17 cellular contexts compared by ENCODE assay signal in genomic region chr13:41006296-41006695, GRCh38. TPM values are rescaled to one million over a fixed set of nuclear protein-coding genes. Genes with fewer than 3 reads are reported as not detected.
DNase-seq lines count a peak whose midpoint lies in the region; ATAC-seq and TF ChIP-seq lines count a peak whose summit lies in the region.
"Had no signal": no experiment of that assay in that cellular context is flagged by ENCODE, and none has a peak within 500 bp of the region (broad histone marks: within the 10 kb centered on the region; RNA-seq: fewer than 3 reads in every experiment).

No MANE protein-coding gene starts in this region.

- H3K27me3 Mint-ChIP-seq in stimulated activated naive CD8-positive, alpha-beta T cell treated with anti-CD3 and anti-CD28 coated beads, Interleukin-15, Interleukin-2, amounts not matched to agents 100 ng/mL and 50 ng/mL, for 24 hours: no peaks in the 10 kb centered on the region
- no peaks in the 10 kb centered on the region for H3K27me3 Mint-ChIP-seq in effector memory CD8-positive, alpha-beta T cell

- no TSS peak for BruUV-seq in Panc1 (replicated peaks; lab: Mats Ljungman, UMichigan)

- peak overlapping the region; percentile 94 for H3K27ac Mint-ChIP-seq in stimulated activated naive CD8-positive, alpha-beta T cell treated with anti-CD3 and anti-CD28 coated beads, Interleukin-15, Interleukin-2, amounts not matched to agents 100 ng/mL and 50 ng/mL, for 24 hours
- peak overlapping the region; percentile 58 to 84 for H3K27ac Mint-ChIP-seq in effector memory CD8-positive, alpha-beta T cell

- peak overlapping the region; percentile 73 for H3K4me3 Mint-ChIP-seq in stimulated activated naive CD8-positive, alpha-beta T cell treated with anti-CD3 and anti-CD28 coated beads, Interleukin-15, Interleukin-2, amounts not matched to agents 100 ng/mL and 50 ng/mL, for 24 hours
- peak overlapping the region; percentile 46 to 64 for H3K4me3 Mint-ChIP-seq in effector memory CD8-positive, alpha-beta T cell

- TF ChIP-seq CTCF in Panc1 (IDR thresholded peaks at IDR 0.05): no peak
- no peak for TF ChIP-seq CTCF in upper lobe of left lung (IDR thresholded peaks at IDR 0.05)

- WGBS in urinary bladder: 33% methylated on average over 3 of the region's 3 CpGs
- WGBS in upper lobe of left lung, 2 donors: 37% methylated on average over 3 of the region's 3 CpGs

- no peaks in the 10 kb centered on the region for H3K9me3 Mint-ChIP-seq in stimulated activated naive CD8-positive, alpha-beta T cell treated with anti-CD3 and anti-CD28 coated beads, Interleukin-15, Interleukin-2, amounts not matched to agents 100 ng/mL and 50 ng/mL, for 24 hours
- H3K9me3 Mint-ChIP-seq in effector memory CD8-positive, alpha-beta T cell: no peaks in the 10 kb centered on the region

- H3K36me3 ChIP-seq in Panc1 (ENCODE audit: control insufficient read depth, insufficient read depth, low read length) (no peaks in the 10 kb centered on the region), urinary bladder (ENCODE audit: insufficient read depth) (no peaks in the 10 kb centered on the region), upper lobe of left lung (no peaks in the 10 kb centered on the region)
- H3K36me3 ChIP-seq: BE2C, left ventricle myocardium inferior had no signal

- no peak for TF ChIP-seq POLR2A in upper lobe of left lung (IDR thresholded peaks at IDR 0.05)

- no peak for ATAC-seq in stimulated activated naive CD8-positive, alpha-beta T cell treated with anti-CD3 and anti-CD28 coated beads, Interleukin-15, Interleukin-2, amounts not matched to agents 100 U/mL and 50 U/mL, for 24 hours
- ATAC-seq in Panc1: no peak
- no peak for ATAC-seq in effector memory CD8-positive, alpha-beta T cell (replicated peaks)
- no peak for ATAC-seq in upper lobe of left lung (ENCODE audit: low FRiP score in 2 of 2)
- ATAC-seq in HG03521 (IDR thresholded peaks at IDR 0.05; ENCODE audit: unreplicated experiment): no peak

- CTCF ChIA-PET in Panc1 (lab: Charles Lee): no interaction called here

- no peak for DNase-seq in stimulated activated naive CD8-positive, alpha-beta T cell treated with anti-CD3 and anti-CD28 coated beads, Interleukin-15, Interleukin-2, amounts not matched to agents 100 U/mL and 50 U/mL, for 24 hours
- DNase-seq in Panc1 (ENCODE audit: low read depth, low spot score) (no peak), upper lobe of left lung (no peak), H4 (ENCODE audit: low spot score) (no peak)
- no peak for DNase-seq in effector memory CD8-positive, alpha-beta T cell
- DNase-seq: activated CD4-positive, alpha-beta T cell treated with anti-CD3 and anti-CD28 coated beads, Interleukin-2, amount 50 U/mL, for 4 hours; aorta; BE2C; glutamatergic neuron; GM23248; left ventricle myocardium inferior; NCI-H774 had no signal

- in situ Hi-C loops in Panc1 (cut with HindIII; ENCODE audit: low pct_unique_long_range_greater_than_20kb, low sequenced_read_pairs): no loop called here

- H3K4me1 ChIP-seq in Panc1 (ENCODE audit: control insufficient read depth, insufficient read depth, low read length) (peaks cover 41% of the 10 kb centered on the region), urinary bladder (ENCODE audit: insufficient read depth) (peaks cover 2% of the 10 kb centered on the region), upper lobe of left lung (peaks cover 31 to 70% (median 45%) of the 10 kb centered on the region in 4 donors)
- H3K4me1 ChIP-seq: BE2C had no signal

- POLR2A ChIA-PET in Panc1 (lab: Charles Lee): no interaction called here

- H3K9me3 ChIP-seq in Panc1 (ENCODE audit: control insufficient read depth, insufficient read depth, low read depth, low read length): no peaks in the 10 kb centered on the region
- no peaks in the 10 kb centered on the region for H3K9me3 ChIP-seq in upper lobe of left lung
- H3K9me3 ChIP-seq: BE2C, left ventricle myocardium inferior had no signal

- H3K4me1 Mint-ChIP-seq in stimulated activated naive CD8-positive, alpha-beta T cell treated with anti-CD3 and anti-CD28 coated beads, Interleukin-15, Interleukin-2, amounts not matched to agents 100 ng/mL and 50 ng/mL, for 24 hours (ENCODE audit: low read depth): peaks cover 76% of the 10 kb centered on the region
- H3K4me1 Mint-ChIP-seq in effector memory CD8-positive, alpha-beta T cell (ENCODE audit: low read depth in 2 of 2): peaks cover 38 to 69% of the 10 kb centered on the region in 2 donors

- H3K27me3 ChIP-seq in Panc1 (ENCODE audit: control insufficient read depth, insufficient read depth, low read length) (no peaks in the 10 kb centered on the region), upper lobe of left lung (no peaks in the 10 kb centered on the region)
- H3K27me3 ChIP-seq: BE2C had no signal

- H3K27ac ChIP-seq in Panc1 (ENCODE audit: low read length): peak overlapping the region; percentile 17; the same call in 1 of the 2 replicates
- peak overlapping the region; percentile 10 for H3K27ac ChIP-seq in urinary bladder (ENCODE audit: low read depth)
- peak overlapping the region in 2 of 4 donors; percentile 17 to 41 for H3K27ac ChIP-seq in upper lobe of left lung
- H3K27ac ChIP-seq: left ventricle myocardium inferior, parathyroid adenoma had no signal

- H3K4me3 ChIP-seq in Panc1 (ENCODE audit: low read depth in 2 of 2, low read length in 2 of 2) (no peak overlapping the region), urinary bladder (ENCODE audit: low read depth, low read length) (no peak overlapping the region), upper lobe of left lung (no peak overlapping the region)
- H3K4me3 ChIP-seq: GM23248, left ventricle myocardium inferior, SK-N-MC had no signal

- TF ChIP-seq EP300 in upper lobe of left lung (IDR thresholded peaks at IDR 0.05): no peak

- peaks cover 30% of the 10 kb centered on the region for H3K36me3 Mint-ChIP-seq in stimulated activated naive CD8-positive, alpha-beta T cell treated with anti-CD3 and anti-CD28 coated beads, Interleukin-15, Interleukin-2, amounts not matched to agents 100 ng/mL and 50 ng/mL, for 24 hours (ENCODE audit: low read depth)
- peaks cover 18% of the 10 kb centered on the region for H3K36me3 Mint-ChIP-seq in effector memory CD8-positive, alpha-beta T cell (ENCODE audit: insufficient read depth)

- intact Hi-C loops in Panc1 (cut with micrococcal nuclease; ENCODE audit: unreplicated experiment): no loop called here

RNA-seq across cellular contexts. Expression of gene ELF1, which starts 12.8 kb away (rescaled TPM):
- total RNA-seq in Panc1 (2021; ENCODE audit: unreplicated experiment): 28.5 TPM
- 19.9 TPM for polyA plus RNA-seq in Panc1 (2012; ENCODE audit: insufficient read length)
- total RNA-seq in urinary bladder: 83.9 TPM
- 57.4 TPM for polyA plus RNA-seq in urinary bladder
- total RNA-seq in upper lobe of left lung: 100 to 1,000 TPM in 1 of 6 donors, 10 to 100 TPM in 5; 52.6 to 134 (median 78.6) TPM
- total RNA-seq in H4 (2014; rRNA removed; shearing (Covaris generic)): 17.3 and 18.1 TPM in 2 replicates

RNA-seq across cellular contexts. Expression of gene WBP4, which starts 55.0 kb away (rescaled TPM):
- 10.0 TPM for total RNA-seq in Panc1 (2021; ENCODE audit: unreplicated experiment)
- 8.9 TPM for polyA plus RNA-seq in Panc1 (2012; ENCODE audit: insufficient read length)
- total RNA-seq in urinary bladder: 14.5 TPM
- polyA plus RNA-seq in urinary bladder: 14.5 TPM
- total RNA-seq in upper lobe of left lung: 10 to 100 TPM in 2 of 6 donors, 1 to 10 TPM in 4; 7.0 to 18.3 (median 8.9) TPM
- total RNA-seq in H4 (2014; rRNA removed; shearing (Covaris generic)): 3.1 and 5.2 TPM in 2 replicates
